10 cellular contexts compared by ENCODE assay signal in genomic region chr4:168589154-168589553, GRCh38.
DNase-seq lines count a peak whose midpoint lies in the region; ATAC-seq, FAIRE-seq and TF ChIP-seq lines count a peak whose summit lies in the region.
"Had no signal": no experiment of that assay in that cellular context is flagged by ENCODE, and none has a peak within 500 bp of the region (broad histone marks: within the 10 kb centered on the region; RNA-seq: fewer than 3 reads in every experiment).

No MANE protein-coding gene starts in this region.

- H3K9me3 ChIP-seq in mesenchymal stem cell (ENCODE audit: control insufficient read depth, low read length) = no peaks in the 10 kb centered on the region

- no peak overlapping the region for H3K4ac ChIP-seq in mesenchymal stem cell (ENCODE audit: low read depth in 1 of 2, low read length in 2 of 2)

- no peaks in the 10 kb centered on the region for H3K36me3 Mint-ChIP-seq in activated CD4-positive, alpha-beta T cell treated with anti-CD3 and anti-CD28 coated beads for 36 hours (ENCODE audit: low read depth)
- H3K36me3 Mint-ChIP-seq: memory B cell had no signal

- DNase-seq in ACHN (peak; percentile 80), NCI-H2171 treated with DMSO at 0.1 percent for 48 hours (lab: John Stamatoyannopoulos, UW) (peak; percentile 35), bronchial epithelial cell (ENCODE audit: low read depth) (peak; percentile 100), mesenchymal stem cell (peak; percentile 81)
- no peak for DNase-seq in NK-92 treated with Interleukin-12 subunit alpha and Interleukin-12 subunit beta, amount 100 ng/mL, for 24 hours (lab: John Stamatoyannopoulos, UW)
- DNase-seq in activated CD8-positive, alpha-beta memory T cell treated with anti-CD3 and anti-CD28 coated beads, Interleukin-2, amount 50 U/mL, for 48 hours = no peak
- no peak for DNase-seq in activated CD4-positive, alpha-beta T cell treated with anti-CD3 and anti-CD28 coated beads for 36 hours
- DNase-seq: NCI-H2081 had no signal

- no peak overlapping the region for H3K27ac Mint-ChIP-seq in activated CD4-positive, alpha-beta T cell treated with anti-CD3 and anti-CD28 coated beads for 36 hours
- H3K27ac Mint-ChIP-seq: memory B cell had no signal

- H3K27me3 Mint-ChIP-seq in activated CD4-positive, alpha-beta T cell treated with anti-CD3 and anti-CD28 coated beads for 36 hours = peaks cover 10% of the 10 kb centered on the region

- peak overlapping the region; percentile 90 for H2AK5ac ChIP-seq in mesenchymal stem cell (ENCODE audit: low read length, severe bottlenecking)

- H2BK120ac ChIP-seq in mesenchymal stem cell (ENCODE audit: low read depth, low read length) = no peak overlapping the region

- no peak overlapping the region for H4K91ac ChIP-seq in mesenchymal stem cell (ENCODE audit: low read length)

- FAIRE-seq in bronchial epithelial cell (lab: Jason Lieb, UNC) = peak; percentile 91

- no peaks in the 10 kb centered on the region for H3K79me1 ChIP-seq in mesenchymal stem cell (replicated peaks; ENCODE audit: low read length, poor library complexity, severe bottlenecking)

- no peaks in the 10 kb centered on the region for H3K9me3 Mint-ChIP-seq in activated CD4-positive, alpha-beta T cell treated with anti-CD3 and anti-CD28 coated beads for 36 hours (ENCODE audit: low read depth)
- H3K9me3 Mint-ChIP-seq: memory B cell had no signal

- POLR2A ChIA-PET in activated CD4-positive, alpha-beta T cell treated with anti-CD3 and anti-CD28 coated beads for 36 hours (lab: Charles Lee) = no interaction called here

- H3K36me3 ChIP-seq in bronchial epithelial cell (ENCODE audit: control insufficient read depth, insufficient read depth, low read length) = no peaks in the 10 kb centered on the region
- H3K36me3 ChIP-seq in mesenchymal stem cell (ENCODE audit: control insufficient read depth in 1 of 2, insufficient read depth in 2 of 2, low read depth in 1 of 2, low read length in 2 of 2) = no peaks in the 10 kb centered on the region

- TF ChIP-seq CTCF in bronchial epithelial cell (IDR thresholded peaks at IDR 0.05; ENCODE audit: insufficient read depth, low read length, severe bottlenecking) = no peak

- H3K4me1 Mint-ChIP-seq in activated CD4-positive, alpha-beta T cell treated with anti-CD3 and anti-CD28 coated beads for 36 hours = peaks cover 6% of the 10 kb centered on the region
- H3K4me1 Mint-ChIP-seq: memory B cell had no signal

- H2BK12ac ChIP-seq in mesenchymal stem cell (ENCODE audit: low read length in 2 of 2) = no peak overlapping the region

- H2BK15ac ChIP-seq in mesenchymal stem cell (ENCODE audit: low read depth, poor library complexity, severe bottlenecking) = no peak overlapping the region

- no peak overlapping the region for H3K23ac ChIP-seq in mesenchymal stem cell (ENCODE audit: low read length in 2 of 2)

- H3K4me3 ChIP-seq in bronchial epithelial cell (ENCODE audit: low read depth, low read length) (no peak overlapping the region), mesenchymal stem cell (ENCODE audit: insufficient read depth in 1 of 2, low read depth in 1 of 2, low read length in 2 of 2) (peak overlapping the region in 1 of 2 experiments; percentile 2)

- intact Hi-C loops in activated CD4-positive, alpha-beta T cell treated with anti-CD3 and anti-CD28 coated beads for 36 hours (cut with DNase I, micrococcal nuclease) = loop anchor here (5.0 to 10.0 kb wide), 2 partner anchors 326 to 328 kb away; no protein-coding TSS in a partner anchor

- no peak overlapping the region for H2AFZ ChIP-seq in mesenchymal stem cell (ENCODE audit: low read depth, low read length)

- no peaks in the 10 kb centered on the region for H3K27me3 ChIP-seq in bronchial epithelial cell (ENCODE audit: control insufficient read depth, insufficient read depth, low read length)
- H3K27me3 ChIP-seq in mesenchymal stem cell (ENCODE audit: control insufficient read depth in 1 of 2, insufficient read depth in 1 of 2, low read length in 2 of 2) = no peaks in the 10 kb centered on the region

- H4K8ac ChIP-seq in mesenchymal stem cell (ENCODE audit: low read length) = no peak overlapping the region

- no peak overlapping the region for H3K4me2 ChIP-seq in mesenchymal stem cell (ENCODE audit: low read length, poor library complexity, severe bottlenecking)

- WGBS in mesenchymal stem cell = 19% methylated on average over 5 of the region's 5 CpGs

- no peak overlapping the region for H2BK5ac ChIP-seq in mesenchymal stem cell (ENCODE audit: low read depth, low read length, poor library complexity, severe bottlenecking)

- H3K14ac ChIP-seq in mesenchymal stem cell (ENCODE audit: low read length in 2 of 2) = no peak overlapping the region

- H3K27ac ChIP-seq in mesenchymal stem cell (ENCODE audit: low read length, poor library complexity, severe bottlenecking) = peak overlapping the region; percentile 53

- peaks cover 10% of the 10 kb centered on the region for H3K4me1 ChIP-seq in mesenchymal stem cell (ENCODE audit: control insufficient read depth, insufficient read depth, low read depth, low read length)

- H3K9ac ChIP-seq in mesenchymal stem cell (ENCODE audit: low read length) = peak overlapping the region; percentile 39

- no peak overlapping the region for H3K4me3 Mint-ChIP-seq in activated CD4-positive, alpha-beta T cell treated with anti-CD3 and anti-CD28 coated beads for 36 hours
- H3K4me3 Mint-ChIP-seq: memory B cell had no signal

- CTCF ChIA-PET in activated CD4-positive, alpha-beta T cell treated with anti-CD3 and anti-CD28 coated beads for 36 hours (lab: Charles Lee) = no interaction called here

- no peak for ATAC-seq in GM21390 (IDR thresholded peaks at IDR 0.05; ENCODE audit: unreplicated experiment)
- ATAC-seq in activated CD4-positive, alpha-beta T cell treated with anti-CD3 and anti-CD28 coated beads for 36 hours = no peak

- in situ Hi-C loops in ACHN (cut with HindIII; ENCODE audit: low pct_ligation_motif_present, low pct_unique_long_range_greater_than_20kb, low sequenced_read_pairs) = no loop called here

- H3K18ac ChIP-seq in mesenchymal stem cell (ENCODE audit: low read depth in 1 of 2, low read length in 2 of 2) = peak overlapping the region in 1 of 2 experiments; percentile 48

Comparison
In these comparisons a context has a peak if more than half of its experiments do, and no peak if none do; other contexts are left out.
1. DNase-seq: peak in ACHN (single experiment), NCI-H2171 treated with DMSO at 0.1 percent for 48 hours (single experiment), bronchial epithelial cell (single experiment) and mesenchymal stem cell (single experiment); none in NK-92 treated with Interleukin-12 subunit alpha and Interleukin-12 subunit beta, amount 100 ng/mL, for 24 hours (single experiment), activated CD8-positive, alpha-beta memory T cell treated with anti-CD3 and anti-CD28 coated beads, Interleukin-2, amount 50 U/mL, for 48 hours (single experiment) and activated CD4-positive, alpha-beta T cell treated with anti-CD3 and anti-CD28 coated beads for 36 hours (single experiment).